19 cellular contexts compared by ENCODE assay signal in the genomic region with DNA sequence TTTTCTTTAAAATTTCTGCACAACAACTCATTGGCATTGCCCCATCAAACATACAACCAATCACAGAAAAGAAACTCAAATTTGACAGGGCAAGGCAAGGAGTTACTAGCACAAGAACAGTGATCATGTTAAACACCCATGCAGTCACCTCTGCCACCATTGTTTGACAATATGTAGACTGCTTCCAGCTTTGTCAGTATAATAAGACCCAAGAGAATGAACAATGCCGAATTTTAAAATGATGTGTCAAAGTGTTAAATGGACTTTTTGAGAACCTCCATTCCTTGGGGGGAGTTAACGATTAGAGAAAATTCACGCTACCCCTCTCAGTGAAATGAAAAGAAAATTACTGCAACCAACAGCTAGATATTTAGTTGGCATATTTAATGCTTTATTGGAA.
DNase-seq lines count a peak whose midpoint lies in the region; ATAC-seq, FAIRE-seq and TF ChIP-seq lines count a peak whose summit lies in the region.
"Had no signal": no experiment of that assay in that cellular context is flagged by ENCODE, and none has a peak within 500 bp of the region (broad histone marks: within the 10 kb centered on the region; RNA-seq: fewer than 3 reads in every experiment).

No MANE protein-coding gene starts in this region.

- H3K4me1 ChIP-seq in GM12878 (ENCODE audit: control insufficient read depth, insufficient read depth, low read length) = no peaks in the 10 kb centered on the region
- no peaks in the 10 kb centered on the region for H3K4me1 ChIP-seq in CD8-positive, alpha-beta T cell (ENCODE audit: insufficient read depth, low read length)
- H3K4me1 ChIP-seq: Caco-2 had no signal

- H3K27ac ChIP-seq in GM12878 (ENCODE audit: control insufficient read depth, insufficient read depth) = no peak overlapping the region
- no peak overlapping the region for H3K27ac ChIP-seq in neural cell (ENCODE audit: low read length)
- H3K27ac ChIP-seq in CD8-positive, alpha-beta T cell (ENCODE audit: low read depth, low read length) = no peak overlapping the region
- H3K27ac ChIP-seq: 22Rv1 had no signal

- in situ Hi-C loops in GM12878 (cut with MboI) = no loop called here

- intact Hi-C loops in GM12878 (cut with micrococcal nuclease; ENCODE audit: unreplicated experiment) = no loop called here
- intact Hi-C loops in CD8-positive, alpha-beta T cell (cut with DNase I, micrococcal nuclease) = no loop called here

- FAIRE-seq in GM12878 (lab: Jason Lieb, UNC) = peak; percentile 13
- FAIRE-seq: A204.1, G401.6, H1 had no signal

- no peaks in the 10 kb centered on the region for H3K9me2 ChIP-seq in neural cell (ENCODE audit: insufficient read depth, low read length)

- H3K79me2 ChIP-seq in GM12878 (ENCODE audit: control insufficient read depth, insufficient read depth, low read length) = no peaks in the 10 kb centered on the region
- H3K79me2 ChIP-seq in neural cell (replicated peaks; ENCODE audit: insufficient read depth, low read length) = no peaks in the 10 kb centered on the region

- POLR2A ChIA-PET in GM12878 (lab: Charles Lee) = interaction anchor here (0.6 kb wide), 1 partner anchor 10 kb away, joined by 3 read pairs; no protein-coding TSS in a partner anchor
- POLR2A ChIA-PET in CD8-positive, alpha-beta T cell (lab: Charles Lee) = no interaction called here

- H3K27me3 Mint-ChIP-seq in activated naive CD8-positive, alpha-beta T cell = no peaks in the 10 kb centered on the region
- no peaks in the 10 kb centered on the region for H3K27me3 Mint-ChIP-seq in activated naive CD8-positive, alpha-beta T cell treated with anti-CD3 and anti-CD28 coated beads, Interleukin-2, amount 50 U/mL, for 24 hours
- H3K27me3 Mint-ChIP-seq in CD8-positive, alpha-beta T cell (ENCODE audit: low read depth) = no peaks in the 10 kb centered on the region
- H3K27me3 Mint-ChIP-seq: B cell; CD4-positive, alpha-beta memory T cell had no signal

- no peaks in the 10 kb centered on the region for H3K9me3 ChIP-seq in GM12878 (replicated peaks; ENCODE audit: control insufficient read depth, insufficient read depth, low read length)
- no peaks in the 10 kb centered on the region for H3K9me3 ChIP-seq in neural cell (ENCODE audit: low read length)
- H3K9me3 ChIP-seq in CD8-positive, alpha-beta T cell (ENCODE audit: low read length) = no peaks in the 10 kb centered on the region
- H3K9me3 ChIP-seq: Caco-2 had no signal

- H3K9me3 Mint-ChIP-seq in activated naive CD8-positive, alpha-beta T cell (ENCODE audit: low read depth) = peaks cover 6% of the 10 kb centered on the region
- no peaks in the 10 kb centered on the region for H3K9me3 Mint-ChIP-seq in activated naive CD8-positive, alpha-beta T cell treated with anti-CD3 and anti-CD28 coated beads, Interleukin-2, amount 50 U/mL, for 24 hours
- peaks cover 5% of the 10 kb centered on the region for H3K9me3 Mint-ChIP-seq in CD8-positive, alpha-beta T cell

- H3K36me3 Mint-ChIP-seq in activated naive CD8-positive, alpha-beta T cell = peaks cover 22% of the 10 kb centered on the region
- peaks cover 11% of the 10 kb centered on the region for H3K36me3 Mint-ChIP-seq in activated naive CD8-positive, alpha-beta T cell treated with anti-CD3 and anti-CD28 coated beads, Interleukin-2, amount 50 U/mL, for 24 hours (ENCODE audit: low read depth)
- peaks cover 10% of the 10 kb centered on the region for H3K36me3 Mint-ChIP-seq in CD8-positive, alpha-beta T cell

- SMC1A ChIA-PET in GM12878 (lab: Charles Lee; ENCODE audit: uncharacterized antibody, unreplicated experiment) = interaction anchor here (0.6 to 1.4 kb wide), 7 partner anchors 9 to 328 kb away, joined by 3 to 6 read pairs (median 3); no protein-coding TSS in a partner anchor

- H3K9ac ChIP-seq in GM12878 (ENCODE audit: control insufficient read depth, insufficient read depth, low read length) (no peak overlapping the region), neural cell (ENCODE audit: low read length) (no peak overlapping the region)

- WGBS in GM12878 (ENCODE audit: insufficient coverage, insufficient replicate concordance, low lambda C conversion rate, missing lambda C conversion rate) = 98% methylated on average over 3 of the region's 3 CpGs

- no peak for TF ChIP-seq RAD21 in GM12878 (IDR thresholded peaks at IDR 0.05; ENCODE audit: insufficient read depth, low read depth, low read length)
- no peak for TF ChIP-seq RAD21 in neural cell (conservative IDR thresholded peaks at IDR 0.05)

- ATAC-seq in activated naive CD8-positive, alpha-beta T cell treated with anti-CD3 and anti-CD28 coated beads, Interleukin-2, amount 50 U/mL, for 24 hours = no peak
- ATAC-seq in GM12878 (no peak), HG02840 (IDR thresholded peaks at IDR 0.05; ENCODE audit: low FRiP score, unreplicated experiment) (no peak)
- no peak for ATAC-seq in CD8-positive, alpha-beta T cell

- no peaks in the 10 kb centered on the region for H3K36me3 ChIP-seq in GM12878 (ENCODE audit: control insufficient read depth in 2 of 2, insufficient read depth in 2 of 2, low read length in 1 of 2)
- H3K36me3 ChIP-seq in neural cell (ENCODE audit: insufficient read depth, low read length) = no peaks in the 10 kb centered on the region
- H3K36me3 ChIP-seq in CD8-positive, alpha-beta T cell (ENCODE audit: insufficient read depth, low read length) = no peaks in the 10 kb centered on the region

- TF ChIP-seq CTCF in GM12878 (IDR thresholded peaks at IDR 0.05 in 2 of 3, conservative IDR thresholded peaks at IDR 0.05 in 1 of 3; ENCODE audit: control insufficient read depth in 2 of 3, extremely low read depth in 1 of 3, insufficient read depth in 1 of 3, low read depth in 3 of 3, low read length in 3 of 3) (no peak), neural cell (IDR thresholded peaks at IDR 0.05; ENCODE audit: poor library complexity, severe bottlenecking) (no peak)
- no peak for TF ChIP-seq CTCF in CD8-positive, alpha-beta T cell (IDR thresholded peaks at IDR 0.05)

- CTCF ChIA-PET in GM12878 (lab: Yijun Ruan, JAX) = interaction anchor here (1.3 to 1.6 kb wide), 2 partner anchors 10 to 328 kb away, joined by 4 to 5 read pairs; no protein-coding TSS in a partner anchor
- CTCF ChIA-PET in CD8-positive, alpha-beta T cell (lab: Charles Lee) = no interaction called here

- no peaks in the 10 kb centered on the region for H3F3A ChIP-seq in neural cell (ENCODE audit: insufficient read depth, low read length, poor library complexity, severe bottlenecking)

- H4K20me1 ChIP-seq in GM12878 (ENCODE audit: control insufficient read depth, insufficient read depth) = no peaks in the 10 kb centered on the region
- H4K20me1 ChIP-seq in neural cell (ENCODE audit: insufficient read depth) = no peaks in the 10 kb centered on the region

- TF ChIP-seq EP300 in GM12878 (IDR thresholded peaks at IDR 0.05; ENCODE audit: borderline replicate concordance in 1 of 2, control insufficient read depth in 1 of 2, low read depth in 2 of 2, low read length in 2 of 2) (no peak), neural cell (conservative IDR thresholded peaks at IDR 0.05; ENCODE audit: poor library complexity, severe bottlenecking) (peak; percentile 78)

- RAD21 ChIA-PET in GM12878 (lab: Charles Lee; ENCODE audit: unreplicated experiment) = interaction anchor here (0.6 to 0.9 kb wide), 2 partner anchors 107 to 328 kb away, joined by 3 to 4 read pairs; no protein-coding TSS in a partner anchor

- peak overlapping the region; percentile 61 for H3K27ac Mint-ChIP-seq in activated naive CD8-positive, alpha-beta T cell
- H3K27ac Mint-ChIP-seq in activated naive CD8-positive, alpha-beta T cell treated with anti-CD3 and anti-CD28 coated beads, Interleukin-2, amount 50 U/mL, for 24 hours = no peak overlapping the region
- H3K27ac Mint-ChIP-seq in CD8-positive, alpha-beta T cell = no peak overlapping the region
- H3K27ac Mint-ChIP-seq: B cell; CD4-positive, alpha-beta memory T cell had no signal

- H3K4me3 ChIP-seq in GM12878 (no peak overlapping the region), neural cell (ENCODE audit: low read length) (no peak overlapping the region)
- no peak overlapping the region for H3K4me3 ChIP-seq in CD8-positive, alpha-beta T cell (ENCODE audit: low read depth, low read length)

- DNase-seq in activated naive CD8-positive, alpha-beta T cell treated with anti-CD3 and anti-CD28 coated beads, Interleukin-2, amount 50 U/mL, for 24 hours = no peak
- no peak for DNase-seq in GM12878 (ENCODE audit: low read depth, low spot score)
- no peak for DNase-seq in CD8-positive, alpha-beta T cell
- DNase-seq in NCI-H446 treated with DMSO at 0.1 percent for 48 hours (lab: John Stamatoyannopoulos, UW) = no peak
- DNase-seq: C1 segment of cervical spinal cord; Caco-2; CD4-positive, alpha-beta memory T cell; DMS153; DND-41; H7; HCEC 1CT had no signal

- BruUV-seq in GM12878 (replicated peaks; lab: Mats Ljungman, UMichigan) = no TSS peak

- H3K4me2 ChIP-seq in GM12878 (ENCODE audit: control insufficient read depth, insufficient read depth) (no peak overlapping the region), neural cell (ENCODE audit: low read length) (no peak overlapping the region)

- H3K27me3 ChIP-seq in GM12878 (replicated peaks in 1 of 2; ENCODE audit: control insufficient read depth in 2 of 2, insufficient read depth in 2 of 2, low read length in 1 of 2) = no peaks in the 10 kb centered on the region
- H3K27me3 ChIP-seq in neural cell (ENCODE audit: insufficient read depth, low read depth, low read length) = no peaks in the 10 kb centered on the region
- no peaks in the 10 kb centered on the region for H3K27me3 ChIP-seq in CD8-positive, alpha-beta T cell (ENCODE audit: insufficient read depth, low read length)

- no peak overlapping the region for H3K4me3 Mint-ChIP-seq in activated naive CD8-positive, alpha-beta T cell
- no peak overlapping the region for H3K4me3 Mint-ChIP-seq in activated naive CD8-positive, alpha-beta T cell treated with anti-CD3 and anti-CD28 coated beads, Interleukin-2, amount 50 U/mL, for 24 hours
- H3K4me3 Mint-ChIP-seq in CD8-positive, alpha-beta T cell = no peak overlapping the region
- H3K4me3 Mint-ChIP-seq: B cell; CD4-positive, alpha-beta memory T cell had no signal

- H2AFZ ChIP-seq in GM12878 (ENCODE audit: control insufficient read depth, low read depth, low read length) (no peak overlapping the region), neural cell (ENCODE audit: low read depth, low read length) (no peak overlapping the region)

- no peak for TF ChIP-seq POLR2A in GM12878 (IDR thresholded peaks at IDR 0.05; ENCODE audit: low read depth, low read length)

- H3K4me1 Mint-ChIP-seq in activated naive CD8-positive, alpha-beta T cell (ENCODE audit: low read depth) = peaks cover 6% of the 10 kb centered on the region
- H3K4me1 Mint-ChIP-seq in activated naive CD8-positive, alpha-beta T cell treated with anti-CD3 and anti-CD28 coated beads, Interleukin-2, amount 50 U/mL, for 24 hours = no peaks in the 10 kb centered on the region
- peaks cover 10% of the 10 kb centered on the region for H3K4me1 Mint-ChIP-seq in CD8-positive, alpha-beta T cell (ENCODE audit: low read depth)
- H3K4me1 Mint-ChIP-seq: B cell; CD4-positive, alpha-beta memory T cell had no signal

TF ChIP-seq in GM12878, 131 proteins besides CTCF, POLR2A, EP300 and RAD21 (continues in another document):
- TF ChIP-seq TBL1XR1 (IDR thresholded peaks at IDR 0.05; ENCODE audit: low read depth, low read length) = no peak
- TF ChIP-seq SIX5 (IDR thresholded peaks at IDR 0.05; ENCODE audit: low read depth, low read length, severe bottlenecking) = no peak

TF ChIP-seq in neural cell, 6 proteins besides CTCF, POLR2A, EP300 and RAD21 (continues in another document):
- TF ChIP-seq POLR2AphosphoS5 (IDR thresholded peaks at IDR 0.05) = peak; percentile 83
